Comparison of ENCODE assay signal across 21 cellular contexts in the genomic region with DNA sequence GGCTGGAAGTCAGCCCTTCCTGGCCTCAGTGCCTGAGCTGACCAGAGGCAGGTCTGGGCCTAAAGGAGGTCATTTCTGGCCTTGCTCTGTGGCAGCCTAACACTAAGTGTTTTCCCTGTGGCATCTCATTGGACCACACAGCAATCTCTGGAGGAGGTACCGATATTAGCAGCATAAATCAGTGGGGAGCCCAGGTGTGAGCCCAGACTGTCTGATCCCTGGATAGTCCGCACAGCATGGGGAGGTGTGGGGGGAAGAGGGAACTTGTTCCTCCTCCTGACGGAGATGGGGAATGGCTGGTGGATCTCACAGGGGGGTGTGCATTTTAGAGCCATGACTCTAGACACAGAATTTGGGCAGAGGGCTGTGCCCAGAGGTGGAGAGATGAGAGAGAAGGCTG. TPM values are rescaled to one million over a fixed set of nuclear protein-coding genes. Genes with fewer than 3 reads are reported as not detected.
A peak's percentile ranks its signal among the peaks of the same experiment; 100 is the strongest.
DNase-seq lines count a peak whose midpoint lies in the region; ATAC-seq and TF ChIP-seq lines count a peak whose summit lies in the region.
"Had no signal": no experiment of that assay in that cellular context is flagged by ENCODE, and none has a peak within 500 bp of the region (broad histone marks: within the 10 kb centered on the region; RNA-seq: fewer than 3 reads in every experiment).

No MANE protein-coding gene starts in this region.

- no peaks in the 10 kb centered on the region for H3K27me3 Mint-ChIP-seq in activated naive CD8-positive, alpha-beta T cell treated with anti-CD3 and anti-CD28 coated beads, Interleukin-2, amount 10 ng/mL, durations not matched to agents 7 days and 5 days
- no peaks in the 10 kb centered on the region for H3K27me3 Mint-ChIP-seq in activated naive CD8-positive, alpha-beta T cell treated with anti-CD3 and anti-CD28 coated beads, Interleukin-2, amount 50 U/mL, for 24 hours
- H3K27me3 Mint-ChIP-seq in neural crest cell (ENCODE audit: low read depth) (no peaks in the 10 kb centered on the region), Caco-2 (ENCODE audit: insufficient read depth, unreplicated experiment) (no peaks in the 10 kb centered on the region)
- H3K27me3 Mint-ChIP-seq: activated CD8-positive, alpha-beta memory T cell treated with anti-CD3 and anti-CD28 coated beads, Interleukin-2, amount 10 ng/mL, durations not matched to agents 7 days and 5 days; CD4-positive, alpha-beta T cell; central memory CD8-positive, alpha-beta T cell had no signal

- POLR2A ChIA-PET in activated naive CD8-positive, alpha-beta T cell treated with anti-CD3 and anti-CD28 coated beads, Interleukin-2, amount 10 ng/mL, durations not matched to agents 7 days and 5 days (lab: Charles Lee), result no interaction called here
- POLR2A ChIA-PET in Caco-2 (lab: Charles Lee), result no interaction called here

- H3K4me3 ChIP-seq in esophagus muscularis mucosa, result no peak overlapping the region
- no peak overlapping the region for H3K4me3 ChIP-seq in Caco-2 (ENCODE audit: low read depth, low read length)
- H3K4me3 ChIP-seq: GM23248, transverse colon had no signal

- peak overlapping the region; percentile 19 for H3K27ac Mint-ChIP-seq in activated naive CD8-positive, alpha-beta T cell treated with anti-CD3 and anti-CD28 coated beads, Interleukin-2, amount 10 ng/mL, durations not matched to agents 7 days and 5 days
- H3K27ac Mint-ChIP-seq in activated naive CD8-positive, alpha-beta T cell treated with anti-CD3 and anti-CD28 coated beads, Interleukin-2, amount 50 U/mL, for 24 hours, result no peak overlapping the region
- H3K27ac Mint-ChIP-seq in neural crest cell (ENCODE audit: unreplicated experiment) (peak overlapping the region; percentile 52), Caco-2 (ENCODE audit: unreplicated experiment) (no peak overlapping the region)
- H3K27ac Mint-ChIP-seq: activated CD8-positive, alpha-beta memory T cell treated with anti-CD3 and anti-CD28 coated beads, Interleukin-2, amount 10 ng/mL, durations not matched to agents 7 days and 5 days; CD4-positive, alpha-beta T cell had no signal

- H3K27me3 ChIP-seq in esophagus muscularis mucosa (no peaks in the 10 kb centered on the region), Caco-2 (replicated peaks; ENCODE audit: control insufficient read depth, insufficient read depth, low read length) (no peaks in the 10 kb centered on the region)
- H3K27me3 ChIP-seq: transverse colon had no signal

- H3K36me3 Mint-ChIP-seq in activated naive CD8-positive, alpha-beta T cell treated with anti-CD3 and anti-CD28 coated beads, Interleukin-2, amount 10 ng/mL, durations not matched to agents 7 days and 5 days, result no peaks in the 10 kb centered on the region
- no peaks in the 10 kb centered on the region for H3K36me3 Mint-ChIP-seq in activated naive CD8-positive, alpha-beta T cell treated with anti-CD3 and anti-CD28 coated beads, Interleukin-2, amount 50 U/mL, for 24 hours (ENCODE audit: low read depth)
- no peaks in the 10 kb centered on the region for H3K36me3 Mint-ChIP-seq in neural crest cell (ENCODE audit: low read depth)
- H3K36me3 Mint-ChIP-seq in Caco-2 (ENCODE audit: insufficient read depth, unreplicated experiment), result no peaks in the 10 kb centered on the region
- H3K36me3 Mint-ChIP-seq: natural killer cell had no signal

- TF ChIP-seq POLR2A in esophagus muscularis mucosa (IDR thresholded peaks at IDR 0.05; ENCODE audit: low read depth), result no peak

- TF ChIP-seq CTCF in neural crest cell (conservative IDR thresholded peaks at IDR 0.05), result no peak
- no peak for TF ChIP-seq CTCF in esophagus muscularis mucosa (IDR thresholded peaks at IDR 0.05)
- no peak for TF ChIP-seq CTCF in Caco-2 (IDR thresholded peaks at IDR 0.05; ENCODE audit: insufficient read depth in 1 of 2, low read depth in 1 of 2, low read length in 1 of 2, severe bottlenecking in 1 of 2, unreplicated experiment in 1 of 2)

- no peak overlapping the region for H3K4me3 Mint-ChIP-seq in activated naive CD8-positive, alpha-beta T cell treated with anti-CD3 and anti-CD28 coated beads, Interleukin-2, amount 10 ng/mL, durations not matched to agents 7 days and 5 days
- no peak overlapping the region for H3K4me3 Mint-ChIP-seq in activated naive CD8-positive, alpha-beta T cell treated with anti-CD3 and anti-CD28 coated beads, Interleukin-2, amount 50 U/mL, for 24 hours
- H3K4me3 Mint-ChIP-seq in neural crest cell (no peak overlapping the region), Caco-2 (ENCODE audit: unreplicated experiment) (no peak overlapping the region)
- H3K4me3 Mint-ChIP-seq: activated CD8-positive, alpha-beta memory T cell treated with anti-CD3 and anti-CD28 coated beads, Interleukin-2, amount 10 ng/mL, durations not matched to agents 7 days and 5 days; CD4-positive, alpha-beta T cell; central memory CD8-positive, alpha-beta T cell; natural killer cell had no signal

- BruUV-seq in Caco-2 (replicated peaks; lab: Mats Ljungman, UMichigan), result no TSS peak

- CTCF ChIA-PET in Caco-2 (lab: Charles Lee), result no interaction called here

- H3K36me3 ChIP-seq in esophagus muscularis mucosa, result no peaks in the 10 kb centered on the region
- no peaks in the 10 kb centered on the region for H3K36me3 ChIP-seq in Caco-2 (ENCODE audit: control insufficient read depth, insufficient read depth, low read length)
- H3K36me3 ChIP-seq: transverse colon had no signal

- ATAC-seq in activated naive CD8-positive, alpha-beta T cell treated with anti-CD3 and anti-CD28 coated beads, Interleukin-2, amount 10 ng/mL, durations not matched to agents 7 days and 5 days (ENCODE audit: low read depth), result no peak
- ATAC-seq in activated naive CD8-positive, alpha-beta T cell treated with anti-CD3 and anti-CD28 coated beads, Interleukin-2, amount 50 U/mL, for 24 hours, result no peak
- ATAC-seq in left colon, result no peak
- no peak for ATAC-seq in sciatic nerve
- ATAC-seq: activated CD4-positive, CD25-positive, alpha-beta regulatory T cell treated with anti-CD3 and anti-CD28 coated beads, Interleukin-2, amount 50 U/mL, for 24 hours; activated CD8-positive, alpha-beta memory T cell treated with anti-CD3 and anti-CD28 coated beads, Interleukin-2, amount 10 ng/mL, durations not matched to agents 7 days and 5 days; natural killer cell had no signal

- intact Hi-C loops in esophagus muscularis mucosa (cut with DNase I) (no loop called here), Caco-2 (cut with micrococcal nuclease; ENCODE audit: unreplicated experiment) (no loop called here), left colon (cut with DNase I, micrococcal nuclease) (no loop called here), sciatic nerve (cut with DNase I) (no loop called here)

- H3K27ac ChIP-seq in cingulate gyrus (ENCODE audit: low read depth, low read length), result peak overlapping the region; percentile 99
- H3K27ac ChIP-seq in esophagus muscularis mucosa (replicated peaks in 1 of 4), result no peak overlapping the region
- H3K27ac ChIP-seq: GM23248, transverse colon had no signal

- H3K4me1 Mint-ChIP-seq in activated naive CD8-positive, alpha-beta T cell treated with anti-CD3 and anti-CD28 coated beads, Interleukin-2, amount 10 ng/mL, durations not matched to agents 7 days and 5 days, result peaks cover 16% of the 10 kb centered on the region
- H3K4me1 Mint-ChIP-seq in activated naive CD8-positive, alpha-beta T cell treated with anti-CD3 and anti-CD28 coated beads, Interleukin-2, amount 50 U/mL, for 24 hours, result peaks cover 36% of the 10 kb centered on the region
- H3K4me1 Mint-ChIP-seq in neural crest cell (peaks cover 12% of the 10 kb centered on the region), Caco-2 (ENCODE audit: low read depth, unreplicated experiment) (no peaks in the 10 kb centered on the region)
- H3K4me1 Mint-ChIP-seq: natural killer cell had no signal

- WGBS in esophagus muscularis mucosa, result 95% methylated on average over 3 of the region's 3 CpGs

- H3K4me1 ChIP-seq in esophagus muscularis mucosa, result peaks cover 0 to 31% (median 14%) of the 10 kb centered on the region in 4 donors
- no peaks in the 10 kb centered on the region for H3K4me1 ChIP-seq in Caco-2

- DNase-seq in activated naive CD8-positive, alpha-beta T cell treated with anti-CD3 and anti-CD28 coated beads, Interleukin-2, amount 10 ng/mL, durations not matched to agents 7 days and 5 days, result no peak
- no peak for DNase-seq in activated naive CD8-positive, alpha-beta T cell treated with anti-CD3 and anti-CD28 coated beads, Interleukin-2, amount 50 U/mL, for 24 hours
- DNase-seq in neural crest cell (ENCODE audit: low read depth, low spot score), result no peak
- DNase-seq in esophagus muscularis mucosa (ENCODE audit: extremely low spot score), result no peak
- DNase-seq in Caco-2, result no peak
- no peak for DNase-seq in left colon
- no peak for DNase-seq in sciatic nerve (ENCODE audit: low spot score)
- DNase-seq: activated CD8-positive, alpha-beta memory T cell treated with anti-CD3 and anti-CD28 coated beads, Interleukin-2, amount 10 ng/mL, durations not matched to agents 7 days and 5 days; amniotic stem cell; CD4-positive, alpha-beta T cell; DND-41; GM23248; mesenchymal stem cell; natural killer cell; NCI-H2029 treated with DMSO at 0.1 percent for 48 hours; NCI-H510A treated with DMSO at 0.1 percent for 48 hours; SHP77 treated with DMSO at 0.1 percent for 48 hours; transverse colon had no signal

- no peak for TF ChIP-seq EP300 in esophagus muscularis mucosa (IDR thresholded peaks at IDR 0.05)

- H3K9me3 ChIP-seq in esophagus muscularis mucosa (no peaks in the 10 kb centered on the region), Caco-2 (no peaks in the 10 kb centered on the region)
- H3K9me3 ChIP-seq: transverse colon had no signal

- H3K9me3 Mint-ChIP-seq in activated naive CD8-positive, alpha-beta T cell treated with anti-CD3 and anti-CD28 coated beads, Interleukin-2, amount 10 ng/mL, durations not matched to agents 7 days and 5 days, result peaks cover 2% of the 10 kb centered on the region
- peaks cover 5% of the 10 kb centered on the region for H3K9me3 Mint-ChIP-seq in activated naive CD8-positive, alpha-beta T cell treated with anti-CD3 and anti-CD28 coated beads, Interleukin-2, amount 50 U/mL, for 24 hours
- peaks cover 3% of the 10 kb centered on the region for H3K9me3 Mint-ChIP-seq in neural crest cell
- H3K9me3 Mint-ChIP-seq in Caco-2 (ENCODE audit: unreplicated experiment), result no peaks in the 10 kb centered on the region
- H3K9me3 Mint-ChIP-seq: CD4-positive, alpha-beta T cell; central memory CD8-positive, alpha-beta T cell; natural killer cell had no signal

RNA-seq across cellular contexts. Expression of gene PPIF, which starts 11.0 kb away (rescaled TPM):
- 10 to 100 TPM; 56.9 to 57.0 TPM for total RNA-seq in activated naive CD8-positive, alpha-beta T cell treated with anti-CD3 and anti-CD28 coated beads, Interleukin-2, amount 10 ng/mL, durations not matched to agents 7 days and 5 days
- total RNA-seq in neural crest cell (74.2 and 76.8 TPM in 2 replicates), esophagus muscularis mucosa (10 to 100 TPM; 19.5 to 42.2 (median 24.4) TPM), Caco-2 (2022) (116 and 133 TPM in 2 replicates), left colon (100 to 1,000 TPM in 1 of 2 donors, 10 to 100 TPM in 1; 86.6 to 105 TPM), sciatic nerve (18.8 TPM)

Comparison
In these comparisons a context has a peak if more than half of its experiments do, and no peak if none do; other contexts are left out.
1. H3K27ac Mint-ChIP-seq: peak in activated naive CD8-positive, alpha-beta T cell treated with anti-CD3 and anti-CD28 coated beads, Interleukin-2, amount 10 ng/mL, durations not matched to agents 7 days and 5 days (single experiment) and neural crest cell (single experiment); none in activated naive CD8-positive, alpha-beta T cell treated with anti-CD3 and anti-CD28 coated beads, Interleukin-2, amount 50 U/mL, for 24 hours (single experiment) and Caco-2 (single experiment).